16 cellular contexts compared by ENCODE assay signal in the genomic region with DNA sequence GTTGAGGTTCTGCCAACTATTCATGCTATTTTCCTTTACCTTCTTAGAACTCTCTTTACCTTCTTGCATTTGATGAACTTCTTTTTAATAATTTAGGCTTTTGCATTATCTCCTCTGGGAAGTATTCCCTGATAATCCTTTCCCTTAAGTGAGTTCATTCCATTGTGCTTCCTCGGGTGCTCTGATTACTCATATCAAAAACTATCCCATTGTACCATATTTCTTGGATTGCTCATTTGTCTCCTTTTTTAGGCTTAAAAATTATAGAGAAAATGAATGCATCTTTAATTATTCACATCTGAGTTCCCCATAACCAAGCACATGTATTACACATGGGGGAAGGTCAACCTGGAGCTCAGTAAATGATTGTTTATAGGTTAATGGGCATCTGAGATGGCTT. TPM values are rescaled to one million over a fixed set of nuclear protein-coding genes. Genes with fewer than 3 reads are reported as not detected.
DNase-seq lines count a peak whose midpoint lies in the region; ATAC-seq and TF ChIP-seq lines count a peak whose summit lies in the region.
"Had no signal": no experiment of that assay in that cellular context is flagged by ENCODE, and none has a peak within 500 bp of the region (broad histone marks: within the 10 kb centered on the region; RNA-seq: fewer than 3 reads in every experiment).

No MANE protein-coding gene starts in this region.

- CTCF ChIA-PET in AG04450 (lab: Charles Lee): interaction anchor here (1.3 to 8.7 kb wide), 5 partner anchors 24 to 339 kb away, joined by 4 to 160 read pairs (median 10); partner anchors contain the start of gene CALHM5

- POLR2A ChIA-PET in AG04450 (lab: Yijun Ruan, JAX): interaction anchor here (0.8 kb wide), 1 partner anchor 15 kb away, joined by 3 read pairs; the partner anchor contains the start of gene RWDD1

- DNase-seq in AG04450 (ENCODE audit: low read depth, low spot score) (no peak), HS-5 (ENCODE audit: low read depth) (peak; percentile 86), astrocyte of the spinal cord (ENCODE audit: low read depth, low spot score) (peak; percentile 74), hepatic stellate cell (ENCODE audit: low spot score) (peak; percentile 40), SK-N-DZ (ENCODE audit: low spot score) (no peak), colonic mucosa (no peak)
- DNase-seq: activated B cell treated with CpG ODN at 0.5 μM for 24 hours; left ventricle myocardium superior; MV-4-11; naive thymus-derived CD4-positive, alpha-beta T cell; NCI-H2081; NCI-H82; uterus had no signal

- no peaks in the 10 kb centered on the region for H3K36me3 ChIP-seq in colonic mucosa
- H3K36me3 ChIP-seq: uterus had no signal

- H3K4me3 ChIP-seq in AG04450 (ENCODE audit: low read depth, low read length) (no peak overlapping the region), astrocyte of the spinal cord (ENCODE audit: low read depth, low read length) (no peak overlapping the region), colonic mucosa (no peak overlapping the region)
- H3K4me3 ChIP-seq: uterus had no signal

- H3K9me3 ChIP-seq in AG04450 (ENCODE audit: control insufficient read depth, insufficient read depth, low read length) (no peaks in the 10 kb centered on the region), colonic mucosa (no peaks in the 10 kb centered on the region)
- H3K9me3 ChIP-seq: uterus had no signal

- TF ChIP-seq CTCF in AG04450 (IDR thresholded peaks at IDR 0.05; ENCODE audit: low read depth, low read length) (no peak), astrocyte of the spinal cord (IDR thresholded peaks at IDR 0.05; ENCODE audit: low read depth, low read length) (no peak), colonic mucosa (IDR thresholded peaks at IDR 0.05) (no peak)

- ATAC-seq in HG03442 (IDR thresholded peaks at IDR 0.05; ENCODE audit: unreplicated experiment) (no peak), HG03342 (IDR thresholded peaks at IDR 0.05; ENCODE audit: unreplicated experiment) (no peak)
- ATAC-seq: esophagus mucosa; left ventricle myocardium superior; naive thymus-derived CD4-positive, alpha-beta T cell had no signal

- intact Hi-C loops in colonic mucosa (cut with DNase I): no loop called here

- H3K4me1 ChIP-seq in colonic mucosa: no peaks in the 10 kb centered on the region
- H3K4me1 ChIP-seq: uterus had no signal

- no peak overlapping the region for H3K9ac ChIP-seq in colonic mucosa (ENCODE audit: low read depth in 2 of 2, low read length in 2 of 2)

- H3K27me3 ChIP-seq in AG04450 (ENCODE audit: control insufficient read depth, insufficient read depth, low read length) (no peaks in the 10 kb centered on the region), colonic mucosa (no peaks in the 10 kb centered on the region)
- H3K27me3 ChIP-seq: uterus had no signal

- H3K27ac ChIP-seq in AG04450 (ENCODE audit: low read depth, low read length): peak overlapping the region; percentile 49
- H3K27ac ChIP-seq in colonic mucosa: no peak overlapping the region
- H3K27ac ChIP-seq: uterus had no signal

- in situ Hi-C loops in astrocyte of the spinal cord (cut with HindIII; ENCODE audit: low sequenced_read_pairs): no loop called here

RNA-seq across cellular contexts. Expression of gene CALHM4, which starts 2.5 kb away (rescaled TPM):
- polyA plus RNA-seq in AG04450 (2011; rRNA removed): 0.11 TPM in 1 of 2 replicates, not detected in the other
- polyA minus RNA-seq in AG04450 (2011; rRNA and poly(A)+ RNA removed): not detected in 2 replicates
- 0.14 TPM in 1 of 2 replicates, not detected in the other for polyA plus RNA-seq in SK-N-DZ (2014; cell fraction: cytosol; rRNA removed)
- polyA plus RNA-seq in SK-N-DZ (2014; cell fraction: nucleus; rRNA removed): not detected in 2 replicates
- total RNA-seq in colonic mucosa: not detected
- total RNA-seq: activated B cell treated with CpG ODN at 0.5 μM for 24 hours; esophagus mucosa; naive thymus-derived CD4-positive, alpha-beta T cell; uterus had no signal
- polyA plus RNA-seq: naive thymus-derived CD4-positive, alpha-beta T cell had no signal

RNA-seq across cellular contexts. Expression of gene TRAPPC3L, which starts 10.6 kb away (rescaled TPM):
- 0.19 TPM in 1 of 2 replicates, not detected in the other for polyA plus RNA-seq in AG04450 (2011; rRNA removed)
- polyA minus RNA-seq in AG04450 (2011; rRNA and poly(A)+ RNA removed): not detected in 2 replicates
- not detected in 2 replicates for polyA plus RNA-seq in SK-N-DZ (2014; cell fraction: cytosol; rRNA removed)
- 0.09 and 1.2 TPM in 2 replicates for polyA plus RNA-seq in SK-N-DZ (2014; cell fraction: nucleus; rRNA removed)
- total RNA-seq in colonic mucosa: not detected
- total RNA-seq: activated B cell treated with CpG ODN at 0.5 μM for 24 hours; esophagus mucosa; naive thymus-derived CD4-positive, alpha-beta T cell had no signal
- polyA plus RNA-seq: naive thymus-derived CD4-positive, alpha-beta T cell had no signal

RNA-seq across cellular contexts. Expression of gene RWDD1, which starts 15.2 kb away (rescaled TPM):
- polyA plus RNA-seq in AG04450 (2011; rRNA removed): 43.0 and 56.9 TPM in 2 replicates
- 10.0 and 12.9 TPM in 2 replicates for polyA minus RNA-seq in AG04450 (2011; rRNA and poly(A)+ RNA removed)
- 50.2 and 52.6 TPM in 2 replicates for polyA plus RNA-seq in SK-N-DZ (2014; cell fraction: cytosol; rRNA removed)
- 29.6 and 35.8 TPM in 2 replicates for polyA plus RNA-seq in SK-N-DZ (2014; cell fraction: nucleus; rRNA removed)
- total RNA-seq in colonic mucosa: 10 to 100 TPM; 27.4 to 30.8 TPM

RNA-seq across cellular contexts. Expression of gene CALHM5, which starts 44.6 kb away (rescaled TPM):
- polyA plus RNA-seq in AG04450 (2011; rRNA removed): 6.8 and 7.7 TPM in 2 replicates
- polyA minus RNA-seq in AG04450 (2011; rRNA and poly(A)+ RNA removed): 7.6 and 9.5 TPM in 2 replicates
- 2.4 and 2.6 TPM in 2 replicates for polyA plus RNA-seq in SK-N-DZ (2014; cell fraction: cytosol; rRNA removed)
- polyA plus RNA-seq in SK-N-DZ (2014; cell fraction: nucleus; rRNA removed): 0.85 and 1.1 TPM in 2 replicates
- under 1 TPM; 0.20 to 0.37 TPM for total RNA-seq in colonic mucosa
- total RNA-seq: activated B cell treated with CpG ODN at 0.5 μM for 24 hours; naive thymus-derived CD4-positive, alpha-beta T cell had no signal
- polyA plus RNA-seq: naive thymus-derived CD4-positive, alpha-beta T cell had no signal

Comparison
In these comparisons a context has a peak if more than half of its experiments do, and no peak if none do; other contexts are left out.
1. DNase-seq: peak in HS-5 (single experiment), astrocyte of the spinal cord (single experiment) and hepatic stellate cell (single experiment); none in AG04450 (single experiment), SK-N-DZ (single experiment) and colonic mucosa (single experiment).